30 cellular contexts compared by ENCODE assay signal in genomic region chr18:27412551-27412950, GRCh38.
"Had no signal": no experiment of that assay in that cellular context is flagged by ENCODE, and none has a peak within 500 bp of the region (broad histone marks: within the 10 kb centered on the region; RNA-seq: fewer than 3 reads in every experiment).

No MANE protein-coding gene starts in this region.

- H3K36me3 Mint-ChIP-seq: activated CD4-positive, alpha-beta memory T cell treated with anti-CD3 and anti-CD28 coated beads for 36 hours; activated naive CD8-positive, alpha-beta T cell treated with anti-CD3 and anti-CD28 coated beads for 36 hours; IgD-negative memory B cell had no signal

- H3K9me3 ChIP-seq: SJCRH30 had no signal

- H3K4me1 Mint-ChIP-seq: activated naive CD8-positive, alpha-beta T cell treated with anti-CD3 and anti-CD28 coated beads for 36 hours; central memory CD8-positive, alpha-beta T cell; IgD-negative memory B cell had no signal

- DNase-seq: activated CD4-positive, alpha-beta memory T cell treated with anti-CD3 and anti-CD28 coated beads for 36 hours; activated CD4-positive, alpha-beta T cell treated with anti-CD3 and anti-CD28 coated beads for 4 hours; activated CD4-positive, alpha-beta T cell treated with anti-CD3 and anti-CD28 coated beads, Interleukin-2, amount 50 U/mL, for 1 hour; activated CD8-positive, alpha-beta memory T cell treated with anti-CD3 and anti-CD28 coated beads, Interleukin-2, amount 50 U/mL, for 4 hours; activated effector memory CD4-positive, alpha-beta T cell treated with anti-CD3 and anti-CD28 coated beads, Interleukin-2, amount 50 U/mL, for 16 hours; activated naive CD4-positive, alpha-beta T cell; activated naive CD4-positive, alpha-beta T cell treated with anti-CD3 and anti-CD28 coated beads, Interleukin-2, amount 50 U/mL, for 16 hours; activated naive CD8-positive, alpha-beta T cell treated with anti-CD3 and anti-CD28 coated beads for 36 hours; activated T-cell treated with anti-CD3 and anti-CD28 coated beads, Interleukin-2, amount 50 U/mL, for 48 hours; amniotic stem cell; aorta; Karpas-422; KBM-7; NCI-H1105; NCI-H1436; NCI-H1694 treated with DMSO at 0.1 percent for 48 hours; NCI-H2029; NCI-H345; NCI-H526; NCI-H748 treated with DMSO at 0.1 percent for 48 hours; NK-92 treated with Interleukin-12 subunit alpha and Interleukin-12 subunit beta, amount 100 ng/mL, for 24 hours; SHP77; SJCRH30 had no signal

- H3K9me3 Mint-ChIP-seq: T-helper 1 cell treated with Interleukin-12 subunit alpha and Interleukin-12 subunit beta and Interleukin-4 antibody, amounts not matched to agents 30 μg/mL and 1 μg/mL, for 36 hours; T-helper 2 cell treated with Interferon-gamma antibody and Interleukin-4, amounts not matched to agents 5 μg/mL and 100 μg/mL, for 36 hours had no signal

- H3K27me3 Mint-ChIP-seq: activated CD4-positive, alpha-beta memory T cell treated with anti-CD3 and anti-CD28 coated beads for 36 hours; activated naive CD8-positive, alpha-beta T cell treated with anti-CD3 and anti-CD28 coated beads for 36 hours; central memory CD8-positive, alpha-beta T cell; IgD-negative memory B cell had no signal

- H3K36me3 ChIP-seq: cardiac muscle cell, SJCRH30 had no signal

- H3K27me3 ChIP-seq: cardiac muscle cell, SJCRH30 had no signal

- ATAC-seq: activated CD4-positive, CD25-positive, alpha-beta regulatory T cell treated with anti-CD3 and anti-CD28 coated beads, Interleukin-2, amount 50 U/mL, for 24 hours had no signal

- H3K4me3 Mint-ChIP-seq: activated CD4-positive, alpha-beta memory T cell treated with anti-CD3 and anti-CD28 coated beads for 36 hours; activated naive CD8-positive, alpha-beta T cell treated with anti-CD3 and anti-CD28 coated beads for 36 hours; central memory CD8-positive, alpha-beta T cell; IgD-negative memory B cell; T-helper 1 cell treated with Interleukin-12 subunit alpha and Interleukin-12 subunit beta and Interleukin-4 antibody, amounts not matched to agents 30 μg/mL and 1 μg/mL, for 36 hours; T-helper 2 cell treated with Interferon-gamma antibody and Interleukin-4, amounts not matched to agents 5 μg/mL and 100 μg/mL, for 36 hours had no signal

- H3K27ac Mint-ChIP-seq: activated CD4-positive, alpha-beta memory T cell treated with anti-CD3 and anti-CD28 coated beads for 36 hours; activated naive CD8-positive, alpha-beta T cell treated with anti-CD3 and anti-CD28 coated beads for 36 hours; IgD-negative memory B cell; T-helper 1 cell treated with Interleukin-12 subunit alpha and Interleukin-12 subunit beta and Interleukin-4 antibody, amounts not matched to agents 30 μg/mL and 1 μg/mL, for 36 hours; T-helper 2 cell treated with Interferon-gamma antibody and Interleukin-4, amounts not matched to agents 5 μg/mL and 100 μg/mL, for 36 hours had no signal

- H3K4me3 ChIP-seq: cardiac muscle cell, SJCRH30, SK-N-MC had no signal

- H3K4me1 ChIP-seq: SJCRH30 had no signal

- H3K27ac ChIP-seq: cardiac muscle cell, SK-N-MC had no signal
